Comparison of ENCODE assay signal across 11 cellular contexts in the genomic region with DNA sequence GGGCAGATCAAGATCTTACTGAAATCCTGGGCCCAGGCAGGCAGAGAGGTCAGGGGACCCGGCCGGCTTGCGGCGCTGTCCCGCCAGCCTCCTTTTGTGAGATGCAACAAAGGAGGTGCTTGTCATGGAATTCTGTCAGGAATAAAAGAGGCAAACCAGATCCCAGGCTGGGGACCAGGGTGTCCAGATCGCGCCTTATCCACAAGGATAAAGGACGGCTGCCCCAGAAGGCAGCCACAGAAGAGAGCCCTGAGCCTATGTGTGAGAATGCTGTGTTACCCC. TPM values are rescaled to one million over a fixed set of nuclear protein-coding genes. Genes with fewer than 3 reads are reported as not detected.
DNase-seq lines count a peak whose midpoint lies in the region; ATAC-seq and TF ChIP-seq lines count a peak whose summit lies in the region.
"Had no signal": no experiment of that assay in that cellular context is flagged by ENCODE, and none has a peak within 500 bp of the region (broad histone marks: within the 10 kb centered on the region; RNA-seq: fewer than 3 reads in every experiment).

No MANE protein-coding gene starts in this region.

- H2AFZ ChIP-seq in hepatocyte = no peak overlapping the region

- no peak overlapping the region for H3K4me2 ChIP-seq in hepatocyte

- H4K20me1 ChIP-seq in hepatocyte (ENCODE audit: insufficient read depth, poor library complexity, severe bottlenecking) = no peaks in the 10 kb centered on the region

- peak overlapping the region; percentile 91 to 95 for H3K27ac Mint-ChIP-seq in activated naive CD4-positive, alpha-beta T cell treated with anti-CD3 and anti-CD28 coated beads, Interleukin-2, amount 50 U/mL, for 72 hours
- no peak overlapping the region for H3K27ac Mint-ChIP-seq in activated naive CD4-positive, alpha-beta T cell treated with anti-CD3 and anti-CD28 coated beads, Interleukin-2, amount 10 ng/mL, durations not matched to agents 7 days and 5 days

- no peak for TF ChIP-seq CTCF in WERI-Rb-1 (IDR thresholded peaks at IDR 0.05; ENCODE audit: low read depth, low read length)
- TF ChIP-seq CTCF in hepatocyte (IDR thresholded peaks at IDR 0.05; ENCODE audit: poor library complexity) = no peak

- H3K27ac ChIP-seq in WERI-Rb-1 = peak overlapping the region; percentile 71
- peak overlapping the region; percentile 78 for H3K27ac ChIP-seq in hepatocyte
- H3K27ac ChIP-seq in substantia nigra (ENCODE audit: low read depth, low read length, poor library complexity, severe bottlenecking) = peak overlapping the region; percentile 64
- H3K27ac ChIP-seq: prostate gland had no signal

- no peaks in the 10 kb centered on the region; the same call in none of the 2 replicates for H3K36me3 ChIP-seq in WERI-Rb-1
- H3K36me3 ChIP-seq in hepatocyte (replicated peaks; ENCODE audit: insufficient read depth, low read depth) = no peaks in the 10 kb centered on the region
- H3K36me3 ChIP-seq: prostate gland had no signal

- peaks cover 0 to 4% of the 10 kb centered on the region in 2 donors for H3K36me3 Mint-ChIP-seq in activated naive CD4-positive, alpha-beta T cell treated with anti-CD3 and anti-CD28 coated beads, Interleukin-2, amount 50 U/mL, for 72 hours
- peaks cover 43% of the 10 kb centered on the region for H3K36me3 Mint-ChIP-seq in activated naive CD4-positive, alpha-beta T cell treated with anti-CD3 and anti-CD28 coated beads, Interleukin-2, amount 10 ng/mL, durations not matched to agents 7 days and 5 days

- 76% methylated on average over 8 of the region's 8 CpGs for WGBS in hepatocyte (ENCODE audit: low lambda C conversion rate, missing lambda C conversion rate)

- H3K4me1 Mint-ChIP-seq in activated naive CD4-positive, alpha-beta T cell treated with anti-CD3 and anti-CD28 coated beads, Interleukin-2, amount 10 ng/mL, durations not matched to agents 7 days and 5 days = peaks cover 14% of the 10 kb centered on the region

- H3K9me3 Mint-ChIP-seq in activated naive CD4-positive, alpha-beta T cell treated with anti-CD3 and anti-CD28 coated beads, Interleukin-2, amount 50 U/mL, for 72 hours = no peaks in the 10 kb centered on the region
- H3K9me3 Mint-ChIP-seq in activated naive CD4-positive, alpha-beta T cell treated with anti-CD3 and anti-CD28 coated beads, Interleukin-2, amount 10 ng/mL, durations not matched to agents 7 days and 5 days = no peaks in the 10 kb centered on the region

- CTCF ChIA-PET in activated naive CD4-positive, alpha-beta T cell treated with anti-CD3 and anti-CD28 coated beads, Interleukin-2, amount 10 ng/mL, durations not matched to agents 7 days and 5 days (lab: Charles Lee) = interaction anchor here (1.5 kb wide), 1 partner anchor 44 kb away, joined by 5 read pairs; no protein-coding TSS in a partner anchor

- H3K4me1 ChIP-seq in hepatocyte (ENCODE audit: insufficient read depth) = peaks cover 27% of the 10 kb centered on the region
- H3K4me1 ChIP-seq: prostate gland had no signal

- H3K9me2 ChIP-seq in hepatocyte (replicated peaks; ENCODE audit: insufficient read depth) = no peaks in the 10 kb centered on the region

- H3K4me3 ChIP-seq in WERI-Rb-1 (ENCODE audit: low read depth, low read length) = no peak overlapping the region
- no peak overlapping the region for H3K4me3 ChIP-seq in hepatocyte
- H3K4me3 ChIP-seq: prostate gland had no signal

- no peaks in the 10 kb centered on the region for H3K27me3 Mint-ChIP-seq in activated naive CD4-positive, alpha-beta T cell treated with anti-CD3 and anti-CD28 coated beads, Interleukin-2, amount 10 ng/mL, durations not matched to agents 7 days and 5 days

- H3K79me2 ChIP-seq in hepatocyte = no peaks in the 10 kb centered on the region

- ATAC-seq in activated naive CD4-positive, alpha-beta T cell treated with anti-CD3 and anti-CD28 coated beads, Interleukin-2, amount 50 U/mL, for 72 hours = no peak
- ATAC-seq in GM21825 (IDR thresholded peaks at IDR 0.05; ENCODE audit: unreplicated experiment) = no peak

- H3K9me3 ChIP-seq in WERI-Rb-1 (ENCODE audit: severe bottlenecking) = no peaks in the 10 kb centered on the region
- H3K9me3 ChIP-seq in hepatocyte (ENCODE audit: low read depth) = no peaks in the 10 kb centered on the region
- H3K9me3 ChIP-seq: prostate gland had no signal

- no peak overlapping the region for H3K4me3 Mint-ChIP-seq in activated naive CD4-positive, alpha-beta T cell treated with anti-CD3 and anti-CD28 coated beads, Interleukin-2, amount 10 ng/mL, durations not matched to agents 7 days and 5 days

- H3K27me3 ChIP-seq in WERI-Rb-1 (ENCODE audit: insufficient read depth, low read depth, severe bottlenecking) = no peaks in the 10 kb centered on the region
- H3K27me3 ChIP-seq in hepatocyte = no peaks in the 10 kb centered on the region

- DNase-seq in activated naive CD4-positive, alpha-beta T cell treated with anti-CD3 and anti-CD28 coated beads, Interleukin-2, amount 50 U/mL, for 72 hours (ENCODE audit: low spot score in 2 of 2) = no peak
- DNase-seq in activated naive CD4-positive, alpha-beta T cell treated with anti-CD3 and anti-CD28 coated beads, Interleukin-2, amount 10 ng/mL, durations not matched to agents 7 days and 5 days = no peak
- DNase-seq in WERI-Rb-1 = no peak
- DNase-seq in hepatocyte (ENCODE audit: low spot score) = no peak
- peak in 11 of 49 donors; percentile 19 to 48 (median 28) for DNase-seq in substantia nigra (lab: John Stamatoyannopoulos, UW)
- DNase-seq in DMS153 treated with DMSO at 0.1 percent for 48 hours (lab: John Stamatoyannopoulos, UW; ENCODE audit: unreplicated experiment) = no peak
- no peak for DNase-seq in activated gamma-delta T cell (lab: John Stamatoyannopoulos, UW)
- DNase-seq: left cardiac atrium had no signal

RNA-seq across cellular contexts. Expression of a gene that starts 42.6 kb away (rescaled TPM):
- under 1 TPM in 1 of 2 donors, not detected in 1; 0.07 TPM for total RNA-seq in activated naive CD4-positive, alpha-beta T cell treated with anti-CD3 and anti-CD28 coated beads, Interleukin-2, amount 50 U/mL, for 72 hours
- not detected in 2 replicates for total RNA-seq in hepatocyte
- polyA plus RNA-seq in hepatocyte = 0.15 TPM in 1 of 2 replicates, not detected in the other
- total RNA-seq: activated CD8-positive, alpha-beta memory T cell treated with anti-CD3 and anti-CD28 coated beads for 36 hours had no signal

RNA-seq across cellular contexts. Expression of a gene that starts 55.5 kb away (rescaled TPM):
- 10 to 100 TPM; 50.8 to 57.0 TPM for total RNA-seq in activated naive CD4-positive, alpha-beta T cell treated with anti-CD3 and anti-CD28 coated beads, Interleukin-2, amount 50 U/mL, for 72 hours
- total RNA-seq in hepatocyte = 42.3 and 50.5 TPM in 2 replicates
- 32.8 and 35.0 TPM in 2 replicates for polyA plus RNA-seq in hepatocyte
